ENCODE assay signal across 9 cellular contexts in the genomic region with DNA sequence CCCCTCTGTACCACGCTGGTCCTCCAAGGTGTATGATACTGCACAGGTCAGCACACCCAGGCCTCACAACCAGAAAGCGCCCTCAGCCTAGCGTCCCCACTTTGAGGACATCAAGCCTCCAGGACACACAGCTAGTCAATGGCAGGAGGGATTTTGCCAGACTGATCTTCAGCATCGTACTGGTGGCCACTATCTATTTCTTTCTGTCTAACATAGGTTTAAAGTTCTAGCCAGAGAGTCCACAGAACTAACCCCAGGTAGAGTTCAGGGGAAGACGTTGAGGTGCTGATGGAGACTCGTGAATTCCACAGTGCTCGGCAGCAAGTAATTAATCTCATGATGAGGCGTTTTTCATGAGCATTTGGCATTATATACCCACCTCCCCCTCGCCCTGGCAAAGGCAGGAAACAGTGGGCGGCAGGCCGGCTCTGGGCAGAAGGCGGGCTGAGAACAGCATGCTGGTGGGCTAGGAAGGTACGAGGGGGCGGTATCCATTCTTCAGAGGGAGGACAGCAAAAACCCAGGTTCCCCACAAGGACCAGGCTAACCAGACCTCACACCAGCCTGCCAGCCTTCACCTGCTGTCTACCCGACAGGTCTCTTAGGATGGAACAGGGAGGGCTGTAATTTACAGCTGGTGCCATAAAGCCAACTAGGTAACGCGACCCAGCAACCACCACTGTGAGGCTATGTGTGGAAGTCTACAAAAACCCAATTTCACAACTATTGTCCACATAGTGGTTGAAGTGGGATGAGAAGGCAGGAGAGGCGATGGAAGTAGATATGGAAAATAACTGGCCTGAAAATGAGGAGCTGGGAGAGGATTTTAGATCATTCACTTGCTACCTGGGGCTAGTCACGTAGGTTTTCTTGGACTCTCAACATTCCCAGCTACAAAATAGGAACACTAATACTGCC.
DNase-seq lines count a peak whose midpoint lies in the region; ATAC-seq and TF ChIP-seq lines count a peak whose summit lies in the region.
"Had no signal": no experiment of that assay in that cellular context is flagged by ENCODE, and none has a peak within 500 bp of the region (broad histone marks: within the 10 kb centered on the region; RNA-seq: fewer than 3 reads in every experiment).

No MANE protein-coding gene starts in this region.

- in situ Hi-C loops in GM13977 (cut with MboI; ENCODE audit: low pct_unique_long_range_greater_than_20kb, low sequenced_read_pairs, unreplicated experiment): no loop called here

- peak overlapping the region; percentile 89; the same call in 1 of the 2 replicates for H3K27ac ChIP-seq in HUES6 (ENCODE audit: low read depth, low read length)
- H3K27ac ChIP-seq in iPS DF 6.9 (ENCODE audit: low read length): peak overlapping the region; percentile 7

- WGBS in iPS DF 6.9 (ENCODE audit: insufficient coverage, insufficient read length): no CpG with 5 or more reads among the region's 19 CpGs

- H3K9me3 ChIP-seq in HUES6 (ENCODE audit: control insufficient read depth, insufficient read depth, low read depth, low read length): no peaks in the 10 kb centered on the region
- H3K9me3 ChIP-seq in iPS DF 6.9 (ENCODE audit: control insufficient read depth, insufficient read depth, low read length): no peaks in the 10 kb centered on the region

- H3K27me3 ChIP-seq in HUES6 (ENCODE audit: control insufficient read depth, insufficient read depth, low read length) (no peaks in the 10 kb centered on the region), iPS DF 6.9 (ENCODE audit: control insufficient read depth, insufficient read depth, low read length) (no peaks in the 10 kb centered on the region)

- DNase-seq in activated CD8-positive, alpha-beta memory T cell treated with anti-CD3 and anti-CD28 coated beads, Interleukin-2, amount 50 U/mL, for 4 hours: peak; percentile 67
- DNase-seq in iPS DF 6.9 (ENCODE audit: low read depth, low spot score): no peak
- DNase-seq in stimulated activated CD4-positive, alpha-beta T cell treated with anti-CD3 and anti-CD28 coated beads, Interleukin-4, amount 100 ng/mL, for 1 hour: peak; percentile 54
- DNase-seq in RPMI8226: no peak
- no peak for DNase-seq in GM13977 (ENCODE audit: low spot score)
- DNase-seq: left cardiac atrium had no signal

- H3K36me3 ChIP-seq in HUES6 (ENCODE audit: control insufficient read depth, insufficient read depth, low read length): peaks cover 5% of the 10 kb centered on the region; the same call in 1 of the 2 replicates
- H3K36me3 ChIP-seq in iPS DF 6.9 (ENCODE audit: control insufficient read depth, insufficient read depth, low read length): no peaks in the 10 kb centered on the region

- peaks cover 79% of the 10 kb centered on the region for H3K4me1 ChIP-seq in HUES6 (ENCODE audit: control insufficient read depth, insufficient read depth, low read length)
- peaks cover 35% of the 10 kb centered on the region for H3K4me1 ChIP-seq in iPS DF 6.9 (ENCODE audit: control insufficient read depth, insufficient read depth, low read length)

- no peak for TF ChIP-seq CTCF in GM13977 (IDR thresholded peaks at IDR 0.05; ENCODE audit: extremely low read depth, insufficient read depth, missing control alignments)

- peak overlapping the region; percentile 85 for H3K9ac ChIP-seq in HUES6 (ENCODE audit: low read length)

- ATAC-seq in GM18868 (IDR thresholded peaks at IDR 0.05; ENCODE audit: unreplicated experiment) (no peak), HG02588 (IDR thresholded peaks at IDR 0.05; ENCODE audit: unreplicated experiment) (no peak)

- H3K4me3 ChIP-seq in HUES6 (ENCODE audit: low read depth, low read length) (peak overlapping the region; percentile 48), iPS DF 6.9 (ENCODE audit: low read length) (no peak overlapping the region)

Comparison
In these comparisons a context has a peak if more than half of its experiments do, and no peak if none do; other contexts are left out.
1. DNase-seq: peak in activated CD8-positive, alpha-beta memory T cell treated with anti-CD3 and anti-CD28 coated beads, Interleukin-2, amount 50 U/mL, for 4 hours (single experiment) and stimulated activated CD4-positive, alpha-beta T cell treated with anti-CD3 and anti-CD28 coated beads, Interleukin-4, amount 100 ng/mL, for 1 hour (single experiment); none in iPS DF 6.9 (single experiment), RPMI8226 (single experiment) and GM13977 (single experiment).